Comparison of ENCODE assay signal across 27 cellular contexts in genomic region chr15:101318810-101319200, GRCh38. TPM values are rescaled to one million over a fixed set of nuclear protein-coding genes. Genes with fewer than 3 reads are reported as not detected.
DNase-seq lines count a peak whose midpoint lies in the region; ATAC-seq and TF ChIP-seq lines count a peak whose summit lies in the region.
"Had no signal": no experiment of that assay in that cellular context is flagged by ENCODE, and none has a peak within 500 bp of the region (broad histone marks: within the 10 kb centered on the region; RNA-seq: fewer than 3 reads in every experiment).

No MANE protein-coding gene starts in this region.

- H3K4me3 Mint-ChIP-seq in GM23338 = no peak overlapping the region
- H3K4me3 Mint-ChIP-seq in nephron progenitor cell = no peak overlapping the region
- no peak overlapping the region for H3K4me3 Mint-ChIP-seq in Caco-2 (ENCODE audit: unreplicated experiment)
- H3K4me3 Mint-ChIP-seq in mesothelial cell of epicardium = no peak overlapping the region
- H3K4me3 Mint-ChIP-seq: activated CD8-positive, alpha-beta memory T cell treated with anti-CD3 and anti-CD28 coated beads, Interleukin-2, amount 10 ng/mL, durations not matched to agents 7 days and 5 days; memory B cell had no signal

- peak; percentile 42 for ATAC-seq in GM23338
- ATAC-seq: activated CD8-positive, alpha-beta memory T cell treated with anti-CD3 and anti-CD28 coated beads, Interleukin-2, amount 10 ng/mL, durations not matched to agents 7 days and 5 days; body of pancreas; heart left ventricle; left lobe of liver had no signal

- CTCF ChIA-PET in Caco-2 (lab: Charles Lee) = no interaction called here

- H3K36me3 ChIP-seq in GM23338 (ENCODE audit: insufficient read depth) (no peaks in the 10 kb centered on the region), Caco-2 (ENCODE audit: control insufficient read depth, insufficient read depth, low read length) (no peaks in the 10 kb centered on the region; the same call in 1 of the 2 replicates)
- H3K36me3 ChIP-seq: adrenal gland; BLaER1 treated with 17β-estradiol and CSF1 and Interleukin-3, amounts not matched to agents 10 nM and 100 nM; HAP-1; tibial artery had no signal

- peaks cover 15% of the 10 kb centered on the region for H3K27me3 Mint-ChIP-seq in GM23338 (ENCODE audit: insufficient read depth, low read depth, poor library complexity)
- peaks cover 53% of the 10 kb centered on the region for H3K27me3 Mint-ChIP-seq in nephron progenitor cell (ENCODE audit: low read depth, poor library complexity)
- H3K27me3 Mint-ChIP-seq in Caco-2 (ENCODE audit: insufficient read depth, unreplicated experiment) = no peaks in the 10 kb centered on the region
- H3K27me3 Mint-ChIP-seq in mesothelial cell of epicardium (ENCODE audit: low read depth) = peaks cover 46% of the 10 kb centered on the region

- DNase-seq in GM23338 (ENCODE audit: low spot score) (peak; percentile 41), MV-4-11 (lab: John Stamatoyannopoulos, UW) (peak; percentile 6), iPS-NIHi11 (ENCODE audit: low spot score) (peak; percentile 63), nephron progenitor cell (peak; percentile 57), Caco-2 (no peak), mesothelial cell of epicardium (ENCODE audit: low spot score in 2 of 2, unreplicated experiment in 2 of 2) (no peak), inferior parietal cortex (ENCODE audit: extremely low spot score) (no peak)
- DNase-seq: activated CD4-positive, alpha-beta T cell treated with anti-CD3 and anti-CD28 coated beads, Interleukin-2, amount 50 U/mL, for 4 hours; activated CD4-positive, CD25-positive, alpha-beta regulatory T cell; activated CD8-positive, alpha-beta memory T cell treated with anti-CD3 and anti-CD28 coated beads, Interleukin-2, amount 10 ng/mL, durations not matched to agents 7 days and 5 days; activated naive CD4-positive, alpha-beta T cell treated with Interleukin-2 at 50 U/mL for 16 hours; activated T-cell treated with anti-CD3 and anti-CD28 coated beads, Interleukin-2, amount 50 U/mL, for 48 hours; adrenal gland; dermis blood vessel endothelial cell; heart left ventricle; NCI-H2107; NCI-H345; occipital lobe; stimulated activated CD4-positive, alpha-beta T cell treated with anti-CD3 and anti-CD28 coated beads, Interleukin-4, amount 100 ng/mL, for 24 hours; tibial artery had no signal

- no peak overlapping the region for H3K27ac ChIP-seq in GM23338 (ENCODE audit: low read depth)
- H3K27ac ChIP-seq: adrenal gland, body of pancreas, esophagus muscularis mucosa, foreskin keratinocyte, heart left ventricle, tibial artery had no signal

- H3K4me1 ChIP-seq in GM23338 (ENCODE audit: insufficient read depth) = no peaks in the 10 kb centered on the region
- H3K4me1 ChIP-seq in Caco-2 = no peaks in the 10 kb centered on the region
- H3K4me1 ChIP-seq: adrenal gland, body of pancreas, esophagus muscularis mucosa, foreskin keratinocyte, HAP-1, tibial artery had no signal

- no peak overlapping the region for H3K4me2 ChIP-seq in GM23338

- TF ChIP-seq CTCF in GM23338 (conservative IDR thresholded peaks at IDR 0.05; ENCODE audit: low read depth in 2 of 2) (no peak), nephron progenitor cell (IDR thresholded peaks at IDR 0.05) (no peak), Caco-2 (IDR thresholded peaks at IDR 0.05; ENCODE audit: insufficient read depth in 1 of 2, low read depth in 1 of 2, low read length in 1 of 2, severe bottlenecking in 1 of 2, unreplicated experiment in 1 of 2) (no peak), mesothelial cell of epicardium (IDR thresholded peaks at IDR 0.05; ENCODE audit: unreplicated experiment) (no peak)

- H3K9me3 Mint-ChIP-seq in GM23338 (no peaks in the 10 kb centered on the region; the same call in 2 of the 3 replicates), nephron progenitor cell (no peaks in the 10 kb centered on the region), Caco-2 (ENCODE audit: unreplicated experiment) (no peaks in the 10 kb centered on the region), mesothelial cell of epicardium (no peaks in the 10 kb centered on the region)
- H3K9me3 Mint-ChIP-seq: memory B cell had no signal

- H3K27me3 ChIP-seq in GM23338 (ENCODE audit: insufficient read depth) = no peaks in the 10 kb centered on the region
- no peaks in the 10 kb centered on the region for H3K27me3 ChIP-seq in Caco-2 (replicated peaks; ENCODE audit: control insufficient read depth, insufficient read depth, low read length)
- H3K27me3 ChIP-seq: adrenal gland; BLaER1 treated with 17β-estradiol and CSF1 and Interleukin-3, amounts not matched to agents 10 nM and 100 nM; body of pancreas; foreskin keratinocyte had no signal

- H3K36me3 Mint-ChIP-seq in GM23338 (ENCODE audit: low read depth) = no peaks in the 10 kb centered on the region; the same call in 2 of the 3 replicates
- no peaks in the 10 kb centered on the region for H3K36me3 Mint-ChIP-seq in nephron progenitor cell (ENCODE audit: low read depth)
- H3K36me3 Mint-ChIP-seq in Caco-2 (ENCODE audit: insufficient read depth, unreplicated experiment) = peaks cover 9% of the 10 kb centered on the region
- no peaks in the 10 kb centered on the region for H3K36me3 Mint-ChIP-seq in mesothelial cell of epicardium
- H3K36me3 Mint-ChIP-seq: activated CD8-positive, alpha-beta memory T cell treated with anti-CD3 and anti-CD28 coated beads, Interleukin-2, amount 10 ng/mL, durations not matched to agents 7 days and 5 days; memory B cell had no signal

- H3K9me3 ChIP-seq in Caco-2 = no peaks in the 10 kb centered on the region
- H3K9me3 ChIP-seq: adrenal gland; BLaER1 treated with 17β-estradiol and CSF1 and Interleukin-3, amounts not matched to agents 10 nM and 100 nM; body of pancreas; esophagus muscularis mucosa; HAP-1; heart left ventricle; tibial artery had no signal

- H3K79me2 ChIP-seq in GM23338 (replicated peaks; ENCODE audit: insufficient read depth) = no peaks in the 10 kb centered on the region

- no TSS peak for BruUV-seq in Caco-2 (replicated peaks; lab: Mats Ljungman, UMichigan)

- no peaks in the 10 kb centered on the region for H3F3A ChIP-seq in GM23338 (replicated peaks; ENCODE audit: low read depth)

- H3K4me1 Mint-ChIP-seq in GM23338 (peaks cover 6% of the 10 kb centered on the region; the same call in 2 of the 3 replicates), nephron progenitor cell (peaks cover 12% of the 10 kb centered on the region), Caco-2 (ENCODE audit: low read depth, unreplicated experiment) (no peaks in the 10 kb centered on the region), mesothelial cell of epicardium (no peaks in the 10 kb centered on the region)

- no peak overlapping the region for H2AFZ ChIP-seq in GM23338

- H3K4me3 ChIP-seq in GM23338 = no peak overlapping the region
- H3K4me3 ChIP-seq in Caco-2 (ENCODE audit: low read depth, low read length) = no peak overlapping the region
- H3K4me3 ChIP-seq: adrenal gland; BLaER1 treated with 17β-estradiol and CSF1 and Interleukin-3, amounts not matched to agents 10 nM and 100 nM; body of pancreas; esophagus muscularis mucosa; HAP-1; heart left ventricle; tibial artery had no signal

- intact Hi-C loops in Caco-2 (cut with micrococcal nuclease; ENCODE audit: unreplicated experiment) = no loop called here

- no peaks in the 10 kb centered on the region for H4K20me1 ChIP-seq in GM23338 (replicated peaks; ENCODE audit: insufficient read depth)
- H4K20me1 ChIP-seq: BLaER1 treated with 17β-estradiol and CSF1 and Interleukin-3, amounts not matched to agents 10 nM and 100 nM had no signal

- POLR2A ChIA-PET in Caco-2 (lab: Charles Lee) = no interaction called here

- H3K27ac Mint-ChIP-seq in GM23338 (no peak overlapping the region), nephron progenitor cell (no peak overlapping the region), Caco-2 (ENCODE audit: unreplicated experiment) (no peak overlapping the region), mesothelial cell of epicardium (no peak overlapping the region)
- H3K27ac Mint-ChIP-seq: activated CD8-positive, alpha-beta memory T cell treated with anti-CD3 and anti-CD28 coated beads, Interleukin-2, amount 10 ng/mL, durations not matched to agents 7 days and 5 days; memory B cell had no signal

- no peaks in the 10 kb centered on the region for H3K9me2 ChIP-seq in GM23338 (ENCODE audit: insufficient read depth)

TF ChIP-seq in GM23338, 12 proteins besides CTCF, POLR2A, EP300 and RAD21 (continues in another document):
- TF ChIP-seq JUNB (IDR thresholded peaks at IDR 0.05; ENCODE audit: unreplicated experiment) = no peak
- TF ChIP-seq EZH2phosphoT487 (IDR thresholded peaks at IDR 0.05; ENCODE audit: unreplicated experiment) = no peak
- TF ChIP-seq STAT1 (IDR thresholded peaks at IDR 0.05; ENCODE audit: unreplicated experiment) = no peak
- no peak for TF ChIP-seq ZNF331 (CRISPR knock-in tag; IDR thresholded peaks at IDR 0.05; ENCODE audit: low read depth)
- no peak for TF ChIP-seq POLR2AphosphoS5 (IDR thresholded peaks at IDR 0.05; ENCODE audit: low read depth)
- no peak for TF ChIP-seq NANOG (IDR thresholded peaks at IDR 0.05; ENCODE audit: borderline replicate concordance)

RNA-seq across cellular contexts. Expression of gene SNRPA1, which starts 23.8 kb away (rescaled TPM):
- 128 and 170 TPM in 2 replicates for total RNA-seq in GM23338 (2014; rRNA removed; shearing (Covaris generic))
- polyA plus RNA-seq in GM23338 (2016; fragmentation: Nextera tagmentation; extraction: Ambion mirVana) = 313 and 361 TPM in 2 replicates
- total RNA-seq in Caco-2 (2022) (123 and 132 TPM in 2 replicates), mesothelial cell of epicardium (82.2 to 86.2 TPM (median 82.8 TPM) in 3 replicates)

RNA-seq across cellular contexts. Expression of gene SELENOS, which starts 41.5 kb away (rescaled TPM):
- 37.0 and 77.2 TPM in 2 replicates for total RNA-seq in GM23338 (2014; rRNA removed; shearing (Covaris generic))
- 106 and 108 TPM in 2 replicates for polyA plus RNA-seq in GM23338 (2016; fragmentation: Nextera tagmentation; extraction: Ambion mirVana)
- total RNA-seq in Caco-2 (2022) (69.7 and 71.3 TPM in 2 replicates), mesothelial cell of epicardium (38.1 to 45.2 TPM (median 44.7 TPM) in 3 replicates)

Comparison
In these comparisons a context has a peak if more than half of its experiments do, and no peak if none do; other contexts are left out.
1. DNase-seq: peak in GM23338 (single experiment), MV-4-11 (single experiment), iPS-NIHi11 (single experiment) and nephron progenitor cell (single experiment); none in Caco-2 (0 of 2), mesothelial cell of epicardium (0 of 2) and inferior parietal cortex (single experiment).